ENCODE assay signal across 8 cellular contexts in genomic region chr7:139109983-139110411, GRCh38.
DNase-seq lines count a peak whose midpoint lies in the region; ATAC-seq and TF ChIP-seq lines count a peak whose summit lies in the region.

No MANE protein-coding gene starts in this region.

- H3K9me3 ChIP-seq in iPS-15b (ENCODE audit: control insufficient read depth, insufficient read depth, low read length) = no peaks in the 10 kb centered on the region

- no peak for DNase-seq in T-helper 2 cell treated with Interferon-gamma antibody and Interleukin-4, amounts not matched to agents 5 μg/mL and 100 μg/mL, for 36 hours (ENCODE audit: low spot score)
- DNase-seq in T-helper 2 cell (no peak), substantia nigra (lab: John Stamatoyannopoulos, UW) (no peak), retina (no peak), DMS53 (lab: John Stamatoyannopoulos, UW) (no peak)

- peaks cover 12% of the 10 kb centered on the region for H3K27me3 ChIP-seq in iPS-15b (ENCODE audit: control insufficient read depth, insufficient read depth, low read length)

- peaks cover 39% of the 10 kb centered on the region for H3K36me3 Mint-ChIP-seq in T-helper 2 cell treated with Interferon-gamma antibody and Interleukin-4, amounts not matched to agents 5 μg/mL and 100 μg/mL, for 36 hours (ENCODE audit: low read depth)

- ATAC-seq in HG02973 (IDR thresholded peaks at IDR 0.05; ENCODE audit: unreplicated experiment) = no peak

- peak overlapping the region; percentile 94 for H3K4me3 ChIP-seq in WI38 (ENCODE audit: low read depth, low read length)
- peak overlapping the region; percentile 87 for H3K4me3 ChIP-seq in iPS-15b (ENCODE audit: low read depth, low read length)

- peak overlapping the region; percentile 95 for H3K4me3 Mint-ChIP-seq in T-helper 2 cell treated with Interferon-gamma antibody and Interleukin-4, amounts not matched to agents 5 μg/mL and 100 μg/mL, for 36 hours

- H3K9me3 Mint-ChIP-seq in T-helper 2 cell treated with Interferon-gamma antibody and Interleukin-4, amounts not matched to agents 5 μg/mL and 100 μg/mL, for 36 hours = peaks cover 8% of the 10 kb centered on the region

- no peaks in the 10 kb centered on the region for H3K36me3 ChIP-seq in iPS-15b (ENCODE audit: control insufficient read depth, insufficient read depth, low read length)

- peaks cover 30% of the 10 kb centered on the region for H3K4me1 Mint-ChIP-seq in T-helper 2 cell treated with Interferon-gamma antibody and Interleukin-4, amounts not matched to agents 5 μg/mL and 100 μg/mL, for 36 hours (ENCODE audit: low read depth)

- H3K27me3 Mint-ChIP-seq in T-helper 2 cell treated with Interferon-gamma antibody and Interleukin-4, amounts not matched to agents 5 μg/mL and 100 μg/mL, for 36 hours (ENCODE audit: low read depth) = no peaks in the 10 kb centered on the region

- TF ChIP-seq CTCF in WI38 (IDR thresholded peaks at IDR 0.05; ENCODE audit: low read depth, low read length) = no peak

- H3K4me1 ChIP-seq in iPS-15b (ENCODE audit: control insufficient read depth, insufficient read depth, low read length) = peaks cover 3% of the 10 kb centered on the region

- H3K9ac ChIP-seq in iPS-15b (ENCODE audit: low read depth, low read length) = peak overlapping the region; percentile 41

- peak overlapping the region; percentile 95 for H3K27ac Mint-ChIP-seq in T-helper 2 cell treated with Interferon-gamma antibody and Interleukin-4, amounts not matched to agents 5 μg/mL and 100 μg/mL, for 36 hours

- H3K27ac ChIP-seq in substantia nigra (ENCODE audit: low read depth, low read length, poor library complexity, severe bottlenecking) = peak overlapping the region; percentile 72
